ENCODE assay signal across 16 cellular contexts in the genomic region with DNA sequence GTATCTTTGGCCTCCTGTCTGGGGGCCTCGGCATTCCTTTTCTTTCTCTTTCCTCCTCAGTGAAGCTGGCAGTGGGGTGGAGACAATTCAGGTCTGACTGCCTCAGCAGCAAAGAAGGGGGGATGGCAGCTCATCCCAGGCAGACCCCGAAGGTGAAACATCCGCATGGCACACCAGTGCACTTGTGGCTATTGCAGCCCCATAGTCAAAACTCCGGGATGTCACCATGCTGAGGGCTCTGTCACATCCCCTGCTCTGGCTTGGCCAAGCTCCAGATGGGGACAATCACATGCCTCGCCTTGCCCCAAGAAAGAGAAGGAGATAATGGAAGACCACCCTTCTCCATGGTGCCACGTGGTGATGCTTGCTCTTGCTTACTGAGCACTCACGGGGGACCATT.
DNase-seq lines count a peak whose midpoint lies in the region; ATAC-seq and TF ChIP-seq lines count a peak whose summit lies in the region.
"Had no signal": no experiment of that assay in that cellular context is flagged by ENCODE, and none has a peak within 500 bp of the region (broad histone marks: within the 10 kb centered on the region; RNA-seq: fewer than 3 reads in every experiment).

No MANE protein-coding gene starts in this region.

- H3K27ac ChIP-seq in cardiac muscle cell, result peak overlapping the region; percentile 71
- peak overlapping the region in 3 of 10 donors; percentile 5 to 71 (median 52) for H3K27ac ChIP-seq in heart right ventricle
- peak overlapping the region in 3 of 4 donors; percentile 19 to 63 (median 50) for H3K27ac ChIP-seq in Peyer's patch
- H3K27ac ChIP-seq in lower lobe of right lung, result peak overlapping the region; percentile 46
- peak overlapping the region; percentile 35 to 54 (median 52) for H3K27ac ChIP-seq in transverse colon
- H3K27ac ChIP-seq in MM.1S (ENCODE audit: low read length), result no peak overlapping the region

- TF ChIP-seq POLR2A in Peyer's patch (IDR thresholded peaks at IDR 0.05), result no peak
- no peak for TF ChIP-seq POLR2A in transverse colon (IDR thresholded peaks at IDR 0.05)

- DNase-seq in cardiac muscle cell (ENCODE audit: low read depth in 1 of 2, low spot score in 1 of 2) (no peak), heart right ventricle (no peak), Peyer's patch (no peak), lower lobe of right lung (no peak), transverse colon (no peak), endothelial cell (ENCODE audit: low spot score) (no peak), MM.1S (no peak)
- DNase-seq: activated CD4-positive, alpha-beta T cell treated with anti-CD3 and anti-CD28 coated beads for 1 hour; Calu3; foreskin melanocyte; IMR-90; mammary epithelial cell; NCI-H2171; stimulated activated CD4-positive, alpha-beta T cell treated with anti-CD3 and anti-CD28 coated beads, Interleukin-4, amount 100 ng/mL, for 24 hours had no signal

- H3K9me2 ChIP-seq in MM.1S (replicated peaks; ENCODE audit: insufficient read depth, low read length), result no peaks in the 10 kb centered on the region

- H3K79me2 ChIP-seq in MM.1S (ENCODE audit: low read length), result no peaks in the 10 kb centered on the region

- H3K9me3 ChIP-seq in cardiac muscle cell (ENCODE audit: low read depth) (no peaks in the 10 kb centered on the region), heart right ventricle (peaks cover 0 to 8% (median 0%) of the 10 kb centered on the region in 11 donors), Peyer's patch (no peaks in the 10 kb centered on the region), lower lobe of right lung (no peaks in the 10 kb centered on the region), transverse colon (no peaks in the 10 kb centered on the region), MM.1S (replicated peaks; ENCODE audit: insufficient read depth, low read length) (no peaks in the 10 kb centered on the region)

- H3K9me3 Mint-ChIP-seq in endothelial cell (ENCODE audit: unreplicated experiment), result no peaks in the 10 kb centered on the region
- H3K9me3 Mint-ChIP-seq: type B pancreatic cell had no signal

- peaks cover 29% of the 10 kb centered on the region for H3K4me1 ChIP-seq in cardiac muscle cell (ENCODE audit: low read depth)
- H3K4me1 ChIP-seq in heart right ventricle, result peaks cover 3 to 35% (median 25%) of the 10 kb centered on the region in 9 donors
- peaks cover 0 to 27% (median 19%) of the 10 kb centered on the region in 4 donors for H3K4me1 ChIP-seq in Peyer's patch
- peaks cover 23% of the 10 kb centered on the region for H3K4me1 ChIP-seq in lower lobe of right lung
- H3K4me1 ChIP-seq in transverse colon, result peaks cover 4 to 31% (median 12%) of the 10 kb centered on the region in 4 donors
- H3K4me1 ChIP-seq in MM.1S (ENCODE audit: low read length), result peaks cover 17% of the 10 kb centered on the region

- 78 to 79% methylated on average over 7 of the region's 7 CpGs for WGBS in heart right ventricle, 2 donors
- WGBS in transverse colon (ENCODE audit: low coverage in 1 of 2), 2 donors, result 78% methylated on average over 7 of the region's 7 CpGs; no CpG with 5 or more reads in 1 of the 2 donors

- no peaks in the 10 kb centered on the region for H3K27me3 ChIP-seq in cardiac muscle cell
- H3K27me3 ChIP-seq in heart right ventricle, result peaks cover 0 to 5% (median 0%) of the 10 kb centered on the region in 7 donors
- no peaks in the 10 kb centered on the region for H3K27me3 ChIP-seq in Peyer's patch
- H3K27me3 ChIP-seq in lower lobe of right lung (ENCODE audit: low read depth), result peaks cover 4% of the 10 kb centered on the region
- H3K27me3 ChIP-seq in transverse colon, result no peaks in the 10 kb centered on the region
- H3K27me3 ChIP-seq in MM.1S (replicated peaks; ENCODE audit: insufficient read depth, low read length), result no peaks in the 10 kb centered on the region

- H3K4me3 Mint-ChIP-seq in endothelial cell (ENCODE audit: unreplicated experiment), result no peak overlapping the region
- H3K4me3 Mint-ChIP-seq: type B pancreatic cell had no signal

- TF ChIP-seq EP300 in transverse colon (IDR thresholded peaks at IDR 0.05; ENCODE audit: low read depth), result no peak

- peaks cover 12% of the 10 kb centered on the region for H3K27me3 Mint-ChIP-seq in endothelial cell (ENCODE audit: unreplicated experiment)

- H3K36me3 Mint-ChIP-seq in endothelial cell (ENCODE audit: low read depth, unreplicated experiment), result peaks cover 5% of the 10 kb centered on the region
- H3K36me3 Mint-ChIP-seq: type B pancreatic cell had no signal

- H3K36me3 ChIP-seq in cardiac muscle cell, result no peaks in the 10 kb centered on the region
- no peaks in the 10 kb centered on the region for H3K36me3 ChIP-seq in heart right ventricle
- H3K36me3 ChIP-seq in Peyer's patch, result no peaks in the 10 kb centered on the region
- H3K36me3 ChIP-seq in lower lobe of right lung, result no peaks in the 10 kb centered on the region
- no peaks in the 10 kb centered on the region for H3K36me3 ChIP-seq in transverse colon
- H3K36me3 ChIP-seq in MM.1S (replicated peaks; ENCODE audit: insufficient read depth, low read length), result no peaks in the 10 kb centered on the region

- peaks cover 7% of the 10 kb centered on the region for H3K4me1 Mint-ChIP-seq in endothelial cell (ENCODE audit: unreplicated experiment)

- H3K27ac Mint-ChIP-seq in endothelial cell (ENCODE audit: unreplicated experiment), result no peak overlapping the region
- H3K27ac Mint-ChIP-seq: type B pancreatic cell had no signal

- in situ Hi-C loops in transverse colon (cut with MboI; ENCODE audit: low pct_ligation_motif_present in 1 of 4, low pct_unique_long_range_greater_than_20kb in 1 of 4, low sequenced_read_pairs in 3 of 4), result no loop called here

- ATAC-seq in heart right ventricle (no peak), lower lobe of right lung (no peak), GM19328 (IDR thresholded peaks at IDR 0.05; ENCODE audit: unreplicated experiment) (no peak)

- H3K4me2 ChIP-seq in MM.1S (ENCODE audit: low read depth, low read length), result no peak overlapping the region

- no peak overlapping the region for H3K9ac ChIP-seq in MM.1S (ENCODE audit: low read length)

- no peak overlapping the region for H3K4me3 ChIP-seq in cardiac muscle cell
- no peak overlapping the region for H3K4me3 ChIP-seq in heart right ventricle
- no peak overlapping the region for H3K4me3 ChIP-seq in Peyer's patch
- no peak overlapping the region for H3K4me3 ChIP-seq in lower lobe of right lung
- no peak overlapping the region for H3K4me3 ChIP-seq in transverse colon
- no peak overlapping the region for H3K4me3 ChIP-seq in MM.1S (ENCODE audit: low read length)

- H3F3A ChIP-seq in MM.1S (ENCODE audit: insufficient read depth, low read length), result no peaks in the 10 kb centered on the region

- H2AFZ ChIP-seq in MM.1S (ENCODE audit: low read length), result no peak overlapping the region

- no peaks in the 10 kb centered on the region for H4K20me1 ChIP-seq in MM.1S (ENCODE audit: insufficient read depth, low read length)

- TF ChIP-seq CTCF in cardiac muscle cell (IDR thresholded peaks at IDR 0.05; ENCODE audit: low read depth, low read length), result no peak
- TF ChIP-seq CTCF in heart right ventricle (IDR thresholded peaks at IDR 0.05), result no peak
- no peak for TF ChIP-seq CTCF in Peyer's patch (IDR thresholded peaks at IDR 0.05)
- no peak for TF ChIP-seq CTCF in lower lobe of right lung (IDR thresholded peaks at IDR 0.05)
- TF ChIP-seq CTCF in transverse colon (IDR thresholded peaks at IDR 0.05), result no peak
- no peak for TF ChIP-seq CTCF in endothelial cell (IDR thresholded peaks at IDR 0.05; ENCODE audit: unreplicated experiment)
- TF ChIP-seq CTCF in MM.1S (IDR thresholded peaks at IDR 0.05; ENCODE audit: low read length), result no peak

- intact Hi-C loops in heart right ventricle (cut with DNase I) (no loop called here), lower lobe of right lung (cut with DNase I) (no loop called here), transverse colon (cut with DNase I; ENCODE audit: low total_unique reads) (no loop called here)
